Comparison of ENCODE assay signal across 12 cellular contexts in the genomic region with DNA sequence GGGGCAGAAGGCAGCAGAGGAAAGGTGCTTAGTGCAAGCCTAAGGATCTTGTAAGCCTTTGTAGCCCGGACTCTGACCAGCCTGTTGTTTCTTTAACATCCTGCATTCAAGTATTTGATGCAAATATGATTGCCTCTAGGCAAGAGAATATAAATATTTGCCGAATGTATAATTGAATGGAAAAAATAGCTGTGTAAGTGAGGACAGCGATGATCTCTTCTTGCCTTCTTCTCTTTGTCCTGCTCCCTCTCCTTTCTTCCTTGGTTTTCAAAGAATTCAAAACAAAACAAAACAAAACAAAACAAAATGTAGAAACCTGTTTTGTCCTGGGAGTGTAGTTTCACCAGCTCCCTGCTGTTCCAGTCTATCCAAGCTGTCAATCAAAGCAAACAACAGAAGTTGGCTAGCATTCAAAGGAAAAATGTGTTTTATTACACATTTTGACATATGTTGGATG.
DNase-seq lines count a peak whose midpoint lies in the region; ATAC-seq, FAIRE-seq and TF ChIP-seq lines count a peak whose summit lies in the region.
"Had no signal": no experiment of that assay in that cellular context is flagged by ENCODE, and none has a peak within 500 bp of the region (broad histone marks: within the 10 kb centered on the region; RNA-seq: fewer than 3 reads in every experiment).

No MANE protein-coding gene starts in this region.

- TF ChIP-seq CTCF in AG04450 (IDR thresholded peaks at IDR 0.05; ENCODE audit: low read depth, low read length) (no peak), astrocyte (IDR thresholded peaks at IDR 0.05; ENCODE audit: insufficient read depth, low read depth, low read length) (no peak), mucosa of descending colon (IDR thresholded peaks at IDR 0.05) (no peak), Calu3 (IDR thresholded peaks at IDR 0.05; ENCODE audit: unreplicated experiment) (no peak)

- no peaks in the 10 kb centered on the region for H3K27me3 Mint-ChIP-seq in astrocyte (ENCODE audit: low read depth, unreplicated experiment)
- H3K27me3 Mint-ChIP-seq in Calu3 (ENCODE audit: unreplicated experiment): no peaks in the 10 kb centered on the region

- H3K27ac Mint-ChIP-seq in astrocyte (ENCODE audit: unreplicated experiment) (no peak overlapping the region), Calu3 (ENCODE audit: unreplicated experiment) (no peak overlapping the region)
- H3K27ac Mint-ChIP-seq: effector memory CD8-positive, alpha-beta T cell had no signal

- H3K27me3 ChIP-seq in AG04450 (ENCODE audit: control insufficient read depth, insufficient read depth, low read length) (no peaks in the 10 kb centered on the region), astrocyte (ENCODE audit: insufficient read depth, low read length) (no peaks in the 10 kb centered on the region)

- BruUV-seq in Calu3 (replicated peaks; lab: Mats Ljungman, UMichigan): no TSS peak

- H4K20me1 ChIP-seq in astrocyte (ENCODE audit: insufficient read depth, low read length): no peaks in the 10 kb centered on the region

- H3K4me1 ChIP-seq in astrocyte (ENCODE audit: insufficient read depth, low read length) (peaks cover 18% of the 10 kb centered on the region), mucosa of descending colon (ENCODE audit: low read depth) (peaks cover 40% of the 10 kb centered on the region)

- no peaks in the 10 kb centered on the region for H3K79me2 ChIP-seq in astrocyte (ENCODE audit: insufficient read depth, low read length)

- H3K4me1 Mint-ChIP-seq in astrocyte (ENCODE audit: low read depth, unreplicated experiment) (peaks cover 15% of the 10 kb centered on the region), Calu3 (ENCODE audit: low read depth, unreplicated experiment) (peaks cover 23% of the 10 kb centered on the region)

- H3K36me3 Mint-ChIP-seq in astrocyte (ENCODE audit: low read depth, unreplicated experiment) (no peaks in the 10 kb centered on the region), Calu3 (ENCODE audit: insufficient read depth, unreplicated experiment) (peaks cover 3% of the 10 kb centered on the region)

- intact Hi-C loops in mucosa of descending colon (cut with DNase I, micrococcal nuclease) (no loop called here), Calu3 (cut with micrococcal nuclease; ENCODE audit: unreplicated experiment) (no loop called here)

- H3K36me3 ChIP-seq in astrocyte (ENCODE audit: insufficient read depth, low read length) (no peaks in the 10 kb centered on the region), mucosa of descending colon (ENCODE audit: low read depth) (no peaks in the 10 kb centered on the region)

- CTCF ChIA-PET in AG04450 (lab: Charles Lee): interaction anchor here (1.0 to 1.6 kb wide), 2 partner anchors 29 to 62 kb away, joined by 3 to 7 read pairs; no protein-coding TSS in a partner anchor
- CTCF ChIA-PET in Calu3 (lab: Charles Lee): interaction anchor here (1.1 kb wide), 1 partner anchor 31 kb away, joined by 3 read pairs; no protein-coding TSS in a partner anchor

- no peak for DNase-seq in AG04450 (ENCODE audit: low read depth, low spot score)
- peak; percentile 2 for DNase-seq in NCI-H1105 (lab: John Stamatoyannopoulos, UW)
- no peak for DNase-seq in astrocyte (ENCODE audit: low read depth)
- DNase-seq in mucosa of descending colon: peak in 1 of 3 donors; percentile 40
- no peak for DNase-seq in Calu3
- no peak for DNase-seq in nucleus accumbens (lab: John Stamatoyannopoulos, UW)
- DNase-seq: effector memory CD8-positive, alpha-beta T cell; stimulated activated CD4-positive, alpha-beta T cell treated with anti-CD3 and anti-CD28 coated beads, Interleukin-4, amount 100 ng/mL, for 4 hours; T-helper 2 cell had no signal

- H3K9me3 ChIP-seq in AG04450 (ENCODE audit: control insufficient read depth, insufficient read depth, low read length) (no peaks in the 10 kb centered on the region), astrocyte (ENCODE audit: insufficient read depth, low read depth, low read length) (no peaks in the 10 kb centered on the region), mucosa of descending colon (no peaks in the 10 kb centered on the region)

- no peak for FAIRE-seq in astrocyte (lab: Jason Lieb, UNC)

- H2AFZ ChIP-seq in astrocyte (ENCODE audit: low read depth, low read length): peak overlapping the region; percentile 76

- H3K4me3 Mint-ChIP-seq in astrocyte (ENCODE audit: unreplicated experiment) (no peak overlapping the region), Calu3 (ENCODE audit: low read depth, unreplicated experiment) (no peak overlapping the region)
- H3K4me3 Mint-ChIP-seq: activated T-helper 1 cell treated with anti-CD3 and anti-CD28 coated beads, Interleukin-12 subunit alpha, Interleukin-12 subunit beta, Interleukin-2, Interleukin-4 antibody, amounts not matched to agents 30 ng/mL and 10 ng/mL and 1 ng/mL, durations not matched to agents 14 hours and 24 hours and 36 hours; effector memory CD8-positive, alpha-beta T cell had no signal

- ATAC-seq in mucosa of descending colon (peak; percentile 25), GM21423 (IDR thresholded peaks at IDR 0.05; ENCODE audit: unreplicated experiment) (no peak), HG03520 (IDR thresholded peaks at IDR 0.05; ENCODE audit: unreplicated experiment) (no peak)
- ATAC-seq: effector memory CD8-positive, alpha-beta T cell had no signal

- peak overlapping the region; percentile 85 for H3K4me2 ChIP-seq in astrocyte (ENCODE audit: low read length)

- H3K4me3 ChIP-seq in AG04450 (ENCODE audit: low read depth, low read length): peak overlapping the region; percentile 53
- peak overlapping the region; percentile 41 for H3K4me3 ChIP-seq in astrocyte (ENCODE audit: insufficient read depth, low read depth, low read length)
- no peak overlapping the region for H3K4me3 ChIP-seq in mucosa of descending colon

- H3K9me3 Mint-ChIP-seq in astrocyte (ENCODE audit: unreplicated experiment) (peaks cover 7% of the 10 kb centered on the region), Calu3 (ENCODE audit: low read depth, unreplicated experiment) (no peaks in the 10 kb centered on the region)
- H3K9me3 Mint-ChIP-seq: activated T-helper 1 cell treated with anti-CD3 and anti-CD28 coated beads, Interleukin-12 subunit alpha, Interleukin-12 subunit beta, Interleukin-2, Interleukin-4 antibody, amounts not matched to agents 30 ng/mL and 10 ng/mL and 1 ng/mL, durations not matched to agents 14 hours and 24 hours and 36 hours; effector memory CD8-positive, alpha-beta T cell had no signal

- peak overlapping the region; percentile 67 for H3K9ac ChIP-seq in astrocyte (ENCODE audit: low read length)

- H3K27ac ChIP-seq in AG04450 (ENCODE audit: low read depth, low read length) (peak overlapping the region; percentile 91), astrocyte (ENCODE audit: low read depth, low read length) (no peak overlapping the region)

- POLR2A ChIA-PET in AG04450 (lab: Yijun Ruan, JAX): interaction anchor here (0.6 to 1.5 kb wide), 2 partner anchors 45 to 280 kb away, joined by 5 to 6 read pairs; no protein-coding TSS in a partner anchor
